8 cellular contexts compared by ENCODE assay signal in the genomic region with DNA sequence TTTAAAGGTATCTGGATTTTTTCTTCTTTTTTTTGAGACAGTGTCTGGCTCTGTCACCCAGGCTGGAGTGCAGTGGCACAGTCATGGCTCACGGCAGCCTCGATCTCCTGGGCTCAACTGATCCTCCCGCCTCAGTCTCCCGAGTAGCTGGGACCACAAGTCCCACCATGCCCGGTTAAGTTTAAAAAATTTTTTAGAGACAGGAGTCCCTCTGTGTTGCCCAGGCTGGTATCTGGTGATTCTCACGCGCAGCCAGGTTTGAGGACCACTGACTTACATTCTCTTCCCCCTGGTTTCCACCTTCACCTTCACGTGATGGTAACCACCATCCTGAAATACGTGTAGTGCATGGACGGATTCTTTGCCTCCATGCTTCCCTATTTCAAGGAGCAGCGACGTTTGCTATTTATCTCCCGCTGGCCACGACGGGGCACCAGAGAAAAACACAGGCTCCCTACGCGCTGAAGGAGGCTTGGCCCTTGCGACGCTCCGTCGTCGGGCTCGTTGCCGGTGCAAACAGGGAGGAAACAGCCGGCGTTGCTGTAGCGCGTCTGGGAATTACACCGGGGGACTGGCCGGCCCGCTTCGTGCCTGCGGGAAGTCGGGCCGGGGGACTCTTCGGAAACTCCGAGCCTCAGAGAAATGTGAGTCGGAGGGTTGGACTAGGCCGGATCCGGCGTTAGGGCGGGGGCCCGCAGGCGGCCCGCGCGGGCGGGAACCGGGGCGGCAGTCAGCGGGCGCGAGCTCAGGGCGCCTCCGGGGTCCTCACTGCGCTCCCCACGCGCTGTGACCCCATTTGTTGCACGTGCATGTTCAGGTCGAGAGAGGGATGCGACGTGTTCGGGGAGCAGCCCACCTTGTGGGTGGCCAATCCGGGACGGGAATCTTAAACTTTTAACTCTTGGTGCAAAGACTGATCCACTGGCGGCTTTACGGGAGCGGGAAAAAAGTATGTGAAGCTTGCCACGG. TPM values are rescaled to one million over a fixed set of nuclear protein-coding genes. Genes with fewer than 3 reads are reported as not detected.
DNase-seq lines count a peak whose midpoint lies in the region; ATAC-seq and TF ChIP-seq lines count a peak whose summit lies in the region.

A gene with protein sequence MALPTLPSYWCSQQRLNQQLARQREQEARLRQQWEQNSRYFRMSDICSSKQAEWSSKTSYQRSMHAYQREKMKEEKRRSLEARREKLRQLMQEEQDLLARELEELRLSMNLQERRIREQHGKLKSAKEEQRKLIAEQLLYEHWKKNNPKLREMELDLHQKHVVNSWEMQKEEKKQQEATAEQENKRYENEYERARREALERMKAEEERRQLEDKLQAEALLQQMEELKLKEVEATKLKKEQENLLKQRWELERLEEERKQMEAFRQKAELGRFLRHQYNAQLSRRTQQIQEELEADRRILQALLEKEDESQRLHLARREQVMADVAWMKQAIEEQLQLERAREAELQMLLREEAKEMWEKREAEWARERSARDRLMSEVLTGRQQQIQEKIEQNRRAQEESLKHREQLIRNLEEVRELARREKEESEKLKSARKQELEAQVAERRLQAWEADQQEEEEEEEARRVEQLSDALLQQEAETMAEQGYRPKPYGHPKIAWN (plus strand): TSS at position 492 of the 969 bp plus-strand sequence. CDS start 2,753 bp downstream, outside the sequence.

- peak within 1 kb of the TSS; percentile 93 for H4K5ac ChIP-seq in IMR-90 (ENCODE audit: low read depth, low read length)

- peak within 1 kb of the TSS; percentile 95 for H4K91ac ChIP-seq in IMR-90 (ENCODE audit: insufficient read depth, low read depth, low read length)

- no peak for TF ChIP-seq POLR2A in IMR-90 (IDR thresholded peaks at IDR 0.05; ENCODE audit: low read depth, low read length)
- peak; percentile 61 for TF ChIP-seq POLR2A in erythroblast (IDR thresholded peaks at IDR 0.05; ENCODE audit: low read length)

- H3K18ac ChIP-seq in IMR-90 (ENCODE audit: low read depth, low read length): peak within 1 kb of the TSS; percentile 92

- dilution Hi-C loops in IMR-90 (cut with HindIII; ENCODE audit: low sequenced_read_pairs, unreplicated experiment): no loop called here

- H2AK5ac ChIP-seq in IMR-90 (ENCODE audit: low read depth, low read length): peak within 1 kb of the TSS; percentile 71

- H3K36me3 Mint-ChIP-seq in CD8-positive, alpha-beta memory T cell: peaks cover 5 to 32% (median 12%) of the 10 kb centered on the region in 3 donors

- peak within 1 kb of the TSS; percentile 84 for H3K56ac ChIP-seq in IMR-90 (ENCODE audit: extremely low read depth, insufficient read depth, low read length)

- BruUV-seq in IMR-90 (replicated peaks; lab: Mats Ljungman, UMichigan) (no TSS peak), PC-3 (replicated peaks; lab: Mats Ljungman, UMichigan) (TSS peak; percentile 86)

- H3K27me3 Mint-ChIP-seq in CD8-positive, alpha-beta memory T cell: peaks cover 0 to 2% of the 10 kb centered on the region in 2 donors

- peak; percentile 59 for ATAC-seq in GM21360 (IDR thresholded peaks at IDR 0.05; ENCODE audit: unreplicated experiment)
- peak; percentile 93 for ATAC-seq in IMR-90 (ENCODE audit: low read depth)
- peak; percentile 88 for ATAC-seq in PC-3

- H3K9me3 Mint-ChIP-seq in CD8-positive, alpha-beta memory T cell: peaks cover 0 to 2% (median 0%) of the 10 kb centered on the region in 5 donors

- peaks cover 17 to 48% of the 10 kb centered on the region in 2 experiments for H3K79me1 ChIP-seq in IMR-90 (ENCODE audit: low read depth in 1 of 2, low read length in 2 of 2)

- peak within 1 kb of the TSS; percentile 91 for H3K9ac ChIP-seq in IMR-90 (ENCODE audit: low read depth, low read length)
- peak within 1 kb of the TSS; percentile 88 for H3K9ac ChIP-seq in PC-3 (ENCODE audit: low read length)
- H3K9ac ChIP-seq in mucosa of rectum (ENCODE audit: low read depth in 1 of 2, low read length in 2 of 2): peak within 1 kb of the TSS; percentile 70 to 79

- peak within 1 kb of the TSS; percentile 85 for H3K4me3 ChIP-seq in CD8-positive, alpha-beta memory T cell (ENCODE audit: low read length)
- peak within 1 kb of the TSS; percentile 64 for H3K4me3 ChIP-seq in IMR-90 (ENCODE audit: insufficient read depth, low read depth, low read length)
- H3K4me3 ChIP-seq in PC-3 (ENCODE audit: low read length): peak within 1 kb of the TSS; percentile 74
- H3K4me3 ChIP-seq in mucosa of rectum (ENCODE audit: low read length in 2 of 2): peak within 1 kb of the TSS; percentile 65 to 94

- peak; percentile 50; the same call in 1 of the 2 replicates for TF ChIP-seq RAD21 in IMR-90 (IDR thresholded peaks at IDR 0.05; ENCODE audit: low read length)

- peak within 1 kb of the TSS; percentile 96 for H2AK9ac ChIP-seq in IMR-90 (replicated peaks; ENCODE audit: low read depth, low read length, poor library complexity)

- no peaks in the 10 kb centered on the region for H3K9me2 ChIP-seq in PC-3 (replicated peaks; ENCODE audit: low read length)

- H3K4me1 Mint-ChIP-seq in CD8-positive, alpha-beta memory T cell: peaks cover 24 to 34% (median 26%) of the 10 kb centered on the region in 3 donors

- H4K20me1 ChIP-seq in IMR-90 (ENCODE audit: insufficient read depth, low read length) (no peaks in the 10 kb centered on the region), PC-3 (ENCODE audit: low read length) (no peaks in the 10 kb centered on the region)

- no peaks in the 10 kb centered on the region for H3F3A ChIP-seq in PC-3 (ENCODE audit: low read length, unreplicated experiment)

- H3K79me2 ChIP-seq in PC-3 (ENCODE audit: low read length): peaks cover 34% of the 10 kb centered on the region

- H2AFZ ChIP-seq in IMR-90 (replicated peaks; ENCODE audit: low read length, poor library complexity): peak within 1 kb of the TSS; percentile 97
- H2AFZ ChIP-seq in PC-3 (ENCODE audit: low read length): peak within 1 kb of the TSS; percentile 81

- H4K8ac ChIP-seq in IMR-90 (ENCODE audit: low read depth in 2 of 2, low read length in 2 of 2): peak within 1 kb of the TSS; percentile 88 to 97

- H3K4me2 ChIP-seq in IMR-90 (ENCODE audit: low read depth, low read length) (peak within 1 kb of the TSS; percentile 93), PC-3 (ENCODE audit: low read length) (peak within 1 kb of the TSS; percentile 91)

- intact Hi-C loops in IMR-90 (cut with micrococcal nuclease) (loop anchor here (1.0 kb wide), 1 partner anchor 47 kb away; no protein-coding TSS in a partner anchor), PC-3 (cut with micrococcal nuclease) (loop anchor here (2.0 kb wide), 1 partner anchor 19 kb away; a partner anchor contains a TSS)

- peak within 1 kb of the TSS; percentile 98 for H2BK120ac ChIP-seq in IMR-90 (ENCODE audit: low read depth, low read length)

- H3K23ac ChIP-seq in IMR-90 (ENCODE audit: low read depth, low read length): peak within 1 kb of the TSS; percentile 99

- CTCF ChIA-PET in CD8-positive, alpha-beta memory T cell (lab: Charles Lee): interaction anchor here (0.6 to 1.9 kb wide), 8 partner anchors 11 to 116 kb away, joined by 3 to 8 read pairs (median 4); no protein-coding TSS in a partner anchor
- CTCF ChIA-PET in IMR-90 (lab: Yijun Ruan, JAX) (interaction anchor here (1.1 kb wide), 1 partner anchor 49 kb away, joined by 4 read pairs; no protein-coding TSS in a partner anchor), PC-3 (lab: Charles Lee) (interaction anchor here (1.2 kb wide), 1 partner anchor 14 kb away, joined by 6 read pairs; no protein-coding TSS in a partner anchor)

- POLR2A ChIA-PET in CD8-positive, alpha-beta memory T cell (lab: Charles Lee): interaction anchor here (0.5 to 1.5 kb wide), 4 partner anchors 12 to 99 kb away, joined by 3 to 6 read pairs (median 4); a partner anchor contains a TSS
- POLR2A ChIA-PET in IMR-90 (lab: Charles Lee; ENCODE audit: unreplicated experiment): interaction anchor here (0.7 kb wide), 1 partner anchor 35 kb away, joined by 3 read pairs; no protein-coding TSS in a partner anchor
- POLR2A ChIA-PET in PC-3 (lab: Charles Lee; ENCODE audit: unreplicated experiment): interaction anchor here (1.1 kb wide), 1 partner anchor 12 kb away, joined by 4 read pairs; no protein-coding TSS in a partner anchor

- H3K4ac ChIP-seq in IMR-90 (ENCODE audit: low read depth, low read length): peak within 1 kb of the TSS; percentile 98

- H3K36me3 ChIP-seq in CD8-positive, alpha-beta memory T cell (ENCODE audit: insufficient read depth, low read length): peaks cover 14% of the 10 kb centered on the region
- H3K36me3 ChIP-seq in IMR-90 (ENCODE audit: control insufficient read depth, insufficient read depth, low read length): peaks cover 15% of the 10 kb centered on the region
- H3K36me3 ChIP-seq in PC-3 (ENCODE audit: low read depth, low read length): peaks cover 23% of the 10 kb centered on the region
- H3K36me3 ChIP-seq in mucosa of rectum (ENCODE audit: control insufficient read depth in 2 of 2, insufficient read depth in 2 of 2, low read length in 2 of 2): peaks cover 23% of the 10 kb centered on the region in 2 donors

- H2BK15ac ChIP-seq in IMR-90 (ENCODE audit: low read depth, low read length): peak within 1 kb of the TSS; percentile 94

- H3K4me1 ChIP-seq in CD8-positive, alpha-beta memory T cell (ENCODE audit: insufficient read depth, low read length): peaks cover 23% of the 10 kb centered on the region
- peaks cover 3% of the 10 kb centered on the region; the same call in 1 of the 2 replicates for H3K4me1 ChIP-seq in IMR-90 (ENCODE audit: control insufficient read depth, insufficient read depth, low read length)
- peaks cover 11% of the 10 kb centered on the region for H3K4me1 ChIP-seq in PC-3 (ENCODE audit: insufficient read depth, low read length)
- H3K4me1 ChIP-seq in mucosa of rectum (ENCODE audit: control insufficient read depth in 2 of 2, insufficient read depth in 2 of 2, low read length in 2 of 2): peaks cover 0 to 6% of the 10 kb centered on the region in 2 donors

- H3K9me3 ChIP-seq in CD8-positive, alpha-beta memory T cell (ENCODE audit: low read length): no peaks in the 10 kb centered on the region
- H3K9me3 ChIP-seq in IMR-90 (ENCODE audit: control insufficient read depth, insufficient read depth, low read length): no peaks in the 10 kb centered on the region
- no peaks in the 10 kb centered on the region for H3K9me3 ChIP-seq in PC-3 (ENCODE audit: low read length)
- H3K9me3 ChIP-seq in mucosa of rectum (ENCODE audit: control insufficient read depth in 2 of 2, low read length in 2 of 2): no peaks in the 10 kb centered on the region

- TF ChIP-seq CTCF in IMR-90 (conservative IDR thresholded peaks at IDR 0.05; ENCODE audit: low read depth, low read length) (peak; percentile 51), PC-3 (conservative IDR thresholded peaks at IDR 0.05; ENCODE audit: low read depth, low read length) (peak; percentile 56; the same call in 1 of the 2 replicates)

- WGBS in IMR-90 (ENCODE audit: extremely low coverage in 2 of 2, insufficient read length in 1 of 2), 2 experiments: 3% methylated on average over 39 of the region's 69 CpGs; no CpG with 5 or more reads in 1 of the 2 experiments

- H3K27ac Mint-ChIP-seq in CD8-positive, alpha-beta memory T cell: peak within 1 kb of the TSS; percentile 74 to 100 (median 97)

- peak within 1 kb of the TSS; percentile 86 for H2BK5ac ChIP-seq in IMR-90 (ENCODE audit: low read depth, low read length, poor library complexity, severe bottlenecking)

- H2BK20ac ChIP-seq in IMR-90 (ENCODE audit: low read depth, low read length): peak within 1 kb of the TSS; percentile 77

- peaks cover 3% of the 10 kb centered on the region; the same call in 1 of the 2 replicates for H3K9me1 ChIP-seq in IMR-90 (ENCODE audit: insufficient read depth, low read length)

- peak; percentile 50 to 84 (median 72) for DNase-seq in CD8-positive, alpha-beta memory T cell
- DNase-seq in IMR-90: peak; percentile 87
- peak; percentile 90 for DNase-seq in PC-3
- DNase-seq in activated T-cell treated with anti-CD3 and anti-CD28 coated beads for 48 hours (ENCODE audit: low read depth): peak; percentile 70
- DNase-seq in erythroblast (lab: John Stamatoyannopoulos, UW): peak; percentile 91
- DNase-seq in stimulated activated CD8-positive, alpha-beta memory T cell treated with anti-CD3 and anti-CD28 coated beads, Interleukin-4, amount 100 ng/mL, for 48 hours: peak; percentile 79

- H3K4me3 Mint-ChIP-seq in CD8-positive, alpha-beta memory T cell: peak within 1 kb of the TSS; percentile 89 to 100 (median 97)

- peak within 1 kb of the TSS; percentile 66 for H3K27ac ChIP-seq in CD8-positive, alpha-beta memory T cell (ENCODE audit: low read depth, low read length)
- H3K27ac ChIP-seq in IMR-90 (ENCODE audit: insufficient read depth, low read length) (peak within 1 kb of the TSS; percentile 79), PC-3 (ENCODE audit: low read length) (peak within 1 kb of the TSS; percentile 49), mucosa of rectum (ENCODE audit: low read depth in 2 of 2, low read length in 2 of 2) (peak within 1 kb of the TSS; percentile 57 to 76)

- in situ Hi-C loops in IMR-90 (cut with MboI; ENCODE audit: low sequenced_read_pairs): no loop called here

- H3K27me3 ChIP-seq in CD8-positive, alpha-beta memory T cell (ENCODE audit: insufficient read depth, low read length, poor library complexity, severe bottlenecking): no peaks in the 10 kb centered on the region
- H3K27me3 ChIP-seq in IMR-90 (ENCODE audit: control insufficient read depth, insufficient read depth, low read length) (no peaks in the 10 kb centered on the region), PC-3 (ENCODE audit: low read length) (no peaks in the 10 kb centered on the region), mucosa of rectum (ENCODE audit: control insufficient read depth in 2 of 2, insufficient read depth in 2 of 2, low read length in 2 of 2) (no peaks in the 10 kb centered on the region)

- peak within 1 kb of the TSS; percentile 99 for H3K14ac ChIP-seq in IMR-90 (replicated peaks; ENCODE audit: low read depth, low read length)

RNA-seq across cellular contexts. Expression of the gene that starts here (rescaled TPM):
- total RNA-seq in CD8-positive, alpha-beta memory T cell: 10 to 100 TPM; 27.7 to 28.3 TPM
- polyA plus RNA-seq in CD8-positive, alpha-beta memory T cell: 18.6 TPM
- total RNA-seq in IMR-90 (2012; rRNA removed) (6.1 and 11.4 TPM in 2 replicates), PC-3 (2014; rRNA removed) (21.6 and 42.8 TPM in 2 replicates)
- polyA plus RNA-seq in IMR-90 (2012; rRNA removed): 10.9 and 13.4 TPM in 2 replicates
- polyA plus RNA-seq in IMR-90 (2012; cell fraction: cytosol; rRNA removed): 9.3 and 11.2 TPM in 2 replicates
- 40.1 and 40.5 TPM in 2 replicates for polyA plus RNA-seq in IMR-90 (2012; cell fraction: nucleus; rRNA removed; ENCODE audit: low replicate concordance)

Comparison
In these comparisons a context has a peak if more than half of its experiments do, and no peak if none do; other contexts are left out.
1. Peak in every context shown above with its lines: DNase-seq, ATAC-seq, H3K4me3 ChIP-seq and H3K27ac ChIP-seq.